ENCODE assay signal across 6 cellular contexts in genomic region chr4:107744532-107744931, GRCh38.
"Had no signal": no experiment of that assay in that cellular context is flagged by ENCODE, and none has a peak within 500 bp of the region (broad histone marks: within the 10 kb centered on the region; RNA-seq: fewer than 3 reads in every experiment).

No MANE protein-coding gene starts in this region.

- DNase-seq: IMR-90, KBM-7, KG1 had no signal

- ATAC-seq: HepG2 had no signal

- H3K27ac ChIP-seq: HL-60 had no signal

- FAIRE-seq: HepG2, HTR-8/SVneo had no signal
